In the genomic region with DNA sequence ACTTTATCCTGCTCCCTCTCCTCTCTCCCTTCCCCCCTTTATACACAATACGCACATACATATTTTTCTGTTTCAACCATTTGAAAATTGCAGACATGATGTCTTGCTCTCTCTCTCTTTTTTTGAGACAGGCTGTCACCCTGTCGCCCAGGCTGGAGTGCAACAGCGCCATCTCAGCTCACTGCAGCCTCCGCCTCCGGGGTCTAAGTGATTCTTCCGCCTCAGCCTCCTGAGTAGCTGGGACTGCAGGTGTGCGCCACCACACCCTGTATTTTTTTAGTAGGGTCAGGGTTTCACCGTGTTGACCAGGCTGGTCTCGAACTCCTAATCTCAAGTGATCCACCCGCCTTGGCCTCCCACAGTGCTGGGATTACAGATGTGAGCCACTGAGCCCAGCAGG, we compare ENCODE assay signal across 27 cellular contexts.
"Had no signal": no experiment of that assay in that cellular context is flagged by ENCODE, and none has a peak within 500 bp of the region (broad histone marks: within the 10 kb centered on the region; RNA-seq: fewer than 3 reads in every experiment).

No MANE protein-coding gene starts in this region.

- ATAC-seq: activated CD4-positive, alpha-beta T cell treated with anti-CD3 and anti-CD28 coated beads for 36 hours; activated CD8-positive, alpha-beta memory T cell treated with anti-CD3 and anti-CD28 coated beads, Interleukin-2, amount 10 ng/mL, durations not matched to agents 7 days and 5 days; activated CD8-positive, alpha-beta T cell treated with anti-CD3 and anti-CD28 coated beads, Interleukin-2, amount 10 ng/mL, durations not matched to agents 7 days and 5 days; esophagus mucosa had no signal

- H3K27me3 Mint-ChIP-seq: activated CD4-positive, alpha-beta memory T cell treated with anti-CD3 and anti-CD28 coated beads for 36 hours; activated CD4-positive, alpha-beta T cell treated with anti-CD3 and anti-CD28 coated beads for 36 hours; activated CD4-positive, alpha-beta T cell treated with anti-CD3 and anti-CD28 coated beads, Interleukin-2, amount 10 ng/mL, durations not matched to agents 24 days and 14 days; activated CD8-positive, alpha-beta memory T cell treated with anti-CD3 and anti-CD28 coated beads, Interleukin-2, amount 10 ng/mL, durations not matched to agents 7 days and 5 days; activated naive CD8-positive, alpha-beta T cell; central memory CD8-positive, alpha-beta T cell; dendritic cell treated with granulocyte-macrophage colony-stimulating factor and Interleukin-4, amounts not matched to agents 40 ng/mL and 50 ng/mL, for 4 days had no signal

- H3K9me3 Mint-ChIP-seq: activated CD4-positive, alpha-beta memory T cell treated with anti-CD3 and anti-CD28 coated beads for 36 hours; activated CD4-positive, alpha-beta T cell treated with anti-CD3 and anti-CD28 coated beads, Interleukin-2, amount 10 ng/mL, durations not matched to agents 24 days and 14 days; activated T-helper 1 cell treated with anti-CD3 and anti-CD28 coated beads, Interleukin-12 subunit alpha, Interleukin-12 subunit beta, Interleukin-2, Interleukin-4 antibody, amounts not matched to agents 30 ng/mL and 10 ng/mL and 1 ng/mL, durations not matched to agents 14 hours and 24 hours and 36 hours; activated T-helper 2 cell treated with anti-CD3 and anti-CD28 coated beads, Interferon-gamma antibody, Interleukin-2, Interleukin-4, amounts not matched to agents 10 μg/mL and 5 μg/mL and 100 μg/mL, durations not matched to agents 14 hours and 24 hours and 36 hours; central memory CD8-positive, alpha-beta T cell; dendritic cell treated with granulocyte-macrophage colony-stimulating factor and Interleukin-4, amounts not matched to agents 40 ng/mL and 50 ng/mL, for 4 days had no signal

- H3K36me3 ChIP-seq: brain microvascular endothelial cell had no signal

- H3K4me3 ChIP-seq: coronary artery, dorsolateral prefrontal cortex had no signal

- H3K27me3 ChIP-seq: brain microvascular endothelial cell, dorsolateral prefrontal cortex had no signal

- H3K4me1 Mint-ChIP-seq: activated CD4-positive, alpha-beta T cell treated with anti-CD3 and anti-CD28 coated beads for 36 hours; activated CD4-positive, alpha-beta T cell treated with anti-CD3 and anti-CD28 coated beads, Interleukin-2, amount 10 ng/mL, durations not matched to agents 24 days and 14 days; activated CD8-positive, alpha-beta memory T cell treated with anti-CD3 and anti-CD28 coated beads, Interleukin-2, amount 10 ng/mL, durations not matched to agents 7 days and 5 days; central memory CD8-positive, alpha-beta T cell; endodermal cell had no signal

- H3K4me3 Mint-ChIP-seq: activated CD4-positive, alpha-beta memory T cell treated with anti-CD3 and anti-CD28 coated beads for 36 hours; activated CD4-positive, alpha-beta T cell treated with anti-CD3 and anti-CD28 coated beads for 36 hours; activated CD4-positive, alpha-beta T cell treated with anti-CD3 and anti-CD28 coated beads, Interleukin-2, amount 10 ng/mL, durations not matched to agents 24 days and 14 days; activated CD8-positive, alpha-beta memory T cell treated with anti-CD3 and anti-CD28 coated beads, Interleukin-2, amount 10 ng/mL, durations not matched to agents 7 days and 5 days; activated CD8-positive, alpha-beta T cell treated with anti-CD3 and anti-CD28 coated beads, Interleukin-2, amount 10 ng/mL, durations not matched to agents 7 days and 5 days; activated naive CD8-positive, alpha-beta T cell; activated T-helper 1 cell treated with anti-CD3 and anti-CD28 coated beads, Interleukin-12 subunit alpha, Interleukin-12 subunit beta, Interleukin-2, Interleukin-4 antibody, amounts not matched to agents 30 ng/mL and 10 ng/mL and 1 ng/mL, durations not matched to agents 14 hours and 24 hours and 36 hours; dendritic cell treated with granulocyte-macrophage colony-stimulating factor and Interleukin-4, amounts not matched to agents 40 ng/mL and 50 ng/mL, for 4 days; endodermal cell had no signal

- DNase-seq: activated CD4-positive, alpha-beta memory T cell treated with anti-CD3 and anti-CD28 coated beads for 36 hours; activated CD4-positive, alpha-beta T cell treated with anti-CD3 and anti-CD28 coated beads for 36 hours; activated CD4-positive, alpha-beta T cell treated with anti-CD3 and anti-CD28 coated beads, Interleukin-2, amount 10 ng/mL, durations not matched to agents 24 days and 14 days; activated CD4-positive, CD25-positive, alpha-beta regulatory T cell; activated CD4-positive, CD25-positive, alpha-beta regulatory T cell treated with anti-CD3 and anti-CD28 coated beads, Interleukin-2, amount 50 U/mL, for 72 hours; activated CD8-positive, alpha-beta memory T cell treated with anti-CD3 and anti-CD28 coated beads, Interleukin-2, amount 10 ng/mL, durations not matched to agents 7 days and 5 days; activated CD8-positive, alpha-beta memory T cell treated with anti-CD3 and anti-CD28 coated beads, Interleukin-2, amount 50 U/mL, for 4 hours; activated CD8-positive, alpha-beta T cell treated with anti-CD3 and anti-CD28 coated beads, Interleukin-2, amount 10 ng/mL, durations not matched to agents 7 days and 5 days; activated effector memory CD4-positive, alpha-beta T cell treated with anti-CD3 and anti-CD28 coated beads, Interleukin-2, amount 50 U/mL, for 16 hours; activated naive CD4-positive, alpha-beta T cell treated with anti-CD3 and anti-CD28 coated beads, Interleukin-2, amount 50 U/mL, for 16 hours; activated T-cell treated with anti-CD3 and anti-CD28 coated beads, Interleukin-2, amount 50 U/mL, for 1 hour; activated T-cell treated with anti-CD3 and anti-CD28 coated beads, Interleukin-2, amount 50 U/mL, for 48 hours; amniotic stem cell; anterior cingulate cortex; brain microvascular endothelial cell; dorsolateral prefrontal cortex; effector memory CD4-positive, alpha-beta T cell; endodermal cell; foreskin fibroblast; T-helper 2 cell had no signal

- H3K27ac ChIP-seq: brain microvascular endothelial cell, coronary artery, dorsolateral prefrontal cortex had no signal

- H3K27ac Mint-ChIP-seq: activated CD4-positive, alpha-beta memory T cell treated with anti-CD3 and anti-CD28 coated beads for 36 hours; activated CD4-positive, alpha-beta T cell treated with anti-CD3 and anti-CD28 coated beads for 36 hours; activated CD4-positive, alpha-beta T cell treated with anti-CD3 and anti-CD28 coated beads, Interleukin-2, amount 10 ng/mL, durations not matched to agents 24 days and 14 days; activated CD8-positive, alpha-beta memory T cell treated with anti-CD3 and anti-CD28 coated beads, Interleukin-2, amount 10 ng/mL, durations not matched to agents 7 days and 5 days; activated CD8-positive, alpha-beta T cell treated with anti-CD3 and anti-CD28 coated beads, Interleukin-2, amount 10 ng/mL, durations not matched to agents 7 days and 5 days; activated naive CD8-positive, alpha-beta T cell; activated T-helper 1 cell treated with anti-CD3 and anti-CD28 coated beads, Interleukin-12 subunit alpha, Interleukin-12 subunit beta, Interleukin-2, Interleukin-4 antibody, amounts not matched to agents 30 ng/mL and 10 ng/mL and 1 ng/mL, durations not matched to agents 14 hours and 24 hours and 36 hours; activated T-helper 2 cell treated with anti-CD3 and anti-CD28 coated beads, Interferon-gamma antibody, Interleukin-2, Interleukin-4, amounts not matched to agents 10 μg/mL and 5 μg/mL and 100 μg/mL, durations not matched to agents 14 hours and 24 hours and 36 hours; dendritic cell treated with granulocyte-macrophage colony-stimulating factor and Interleukin-4, amounts not matched to agents 40 ng/mL and 50 ng/mL, for 4 days; endodermal cell had no signal
